ENCODE assay signal across 28 cellular contexts in genomic region chr5:2840372-2840915, GRCh38.
"Had no signal": no experiment of that assay in that cellular context is flagged by ENCODE, and none has a peak within 500 bp of the region (broad histone marks: within the 10 kb centered on the region; RNA-seq: fewer than 3 reads in every experiment).

No MANE protein-coding gene starts in this region.

- H3K4me3 ChIP-seq: ascending aorta, cardiac muscle cell, colonic mucosa, left ventricle myocardium inferior, skin epidermis, thoracic aorta, uterus had no signal

- H3K27ac Mint-ChIP-seq: activated CD4-positive, alpha-beta memory T cell treated with anti-CD3 and anti-CD28 coated beads, Interleukin-2, amount 10 ng/mL, durations not matched to agents 7 days and 5 days; activated CD4-positive, alpha-beta T cell treated with anti-CD3 and anti-CD28 coated beads, Interleukin-2, amount 10 ng/mL, durations not matched to agents 24 days and 14 days; activated naive CD4-positive, alpha-beta T cell treated with anti-CD3 and anti-CD28 coated beads, Interleukin-2, amount 10 ng/mL, durations not matched to agents 7 days and 5 days; activated naive CD8-positive, alpha-beta T cell treated with anti-CD3 and anti-CD28 coated beads, Interleukin-2, amount 10 ng/mL, durations not matched to agents 7 days and 5 days; activated T-cell treated with anti-CD3 and anti-CD28 coated beads, Interleukin-2, amount 50 U/mL, for 24 hours; brain; nephron; stimulated activated naive CD8-positive, alpha-beta T cell treated with anti-CD3 and anti-CD28 coated beads, Interleukin-15, Interleukin-2, amounts not matched to agents 100 ng/mL and 50 ng/mL, for 24 hours had no signal

- H3K36me3 Mint-ChIP-seq: activated naive CD4-positive, alpha-beta T cell treated with anti-CD3 and anti-CD28 coated beads, Interleukin-2, amount 10 ng/mL, durations not matched to agents 7 days and 5 days; activated naive CD8-positive, alpha-beta T cell treated with anti-CD3 and anti-CD28 coated beads, Interleukin-2, amount 10 ng/mL, durations not matched to agents 7 days and 5 days; brain had no signal

- H3K4me1 Mint-ChIP-seq: activated CD4-positive, alpha-beta memory T cell treated with anti-CD3 and anti-CD28 coated beads, Interleukin-2, amount 10 ng/mL, durations not matched to agents 7 days and 5 days; activated CD4-positive, alpha-beta T cell treated with anti-CD3 and anti-CD28 coated beads, Interleukin-2, amount 10 ng/mL, durations not matched to agents 24 days and 14 days; activated naive CD4-positive, alpha-beta T cell treated with anti-CD3 and anti-CD28 coated beads, Interleukin-2, amount 10 ng/mL, durations not matched to agents 7 days and 5 days; activated naive CD8-positive, alpha-beta T cell treated with anti-CD3 and anti-CD28 coated beads, Interleukin-2, amount 10 ng/mL, durations not matched to agents 7 days and 5 days; brain; nephron had no signal

- H3K36me3 ChIP-seq: ascending aorta, cardiac muscle cell, colonic mucosa, left ventricle myocardium inferior, neutrophil, thoracic aorta, uterus had no signal

- H3K9me3 ChIP-seq: ascending aorta, colonic mucosa, left ventricle myocardium inferior, neutrophil, thoracic aorta, uterus had no signal

- H3K27me3 ChIP-seq: ascending aorta, cardiac muscle cell, colonic mucosa, neutrophil, uterus had no signal

- H3K27me3 Mint-ChIP-seq: activated CD4-positive, alpha-beta memory T cell treated with anti-CD3 and anti-CD28 coated beads, Interleukin-2, amount 10 ng/mL, durations not matched to agents 7 days and 5 days; activated CD4-positive, alpha-beta T cell treated with anti-CD3 and anti-CD28 coated beads, Interleukin-2, amount 10 ng/mL, durations not matched to agents 24 days and 14 days; activated naive CD4-positive, alpha-beta T cell treated with anti-CD3 and anti-CD28 coated beads, Interleukin-2, amount 10 ng/mL, durations not matched to agents 7 days and 5 days; activated naive CD8-positive, alpha-beta T cell treated with anti-CD3 and anti-CD28 coated beads, Interleukin-2, amount 10 ng/mL, durations not matched to agents 7 days and 5 days; activated T-cell treated with anti-CD3 and anti-CD28 coated beads, Interleukin-2, amount 50 U/mL, for 24 hours; stimulated activated naive CD8-positive, alpha-beta T cell treated with anti-CD3 and anti-CD28 coated beads, Interleukin-15, Interleukin-2, amounts not matched to agents 100 ng/mL and 50 ng/mL, for 24 hours had no signal

- DNase-seq: activated CD4-positive, alpha-beta memory T cell treated with anti-CD3 and anti-CD28 coated beads, Interleukin-2, amount 10 ng/mL, durations not matched to agents 7 days and 5 days; activated CD4-positive, alpha-beta T cell treated with anti-CD3 and anti-CD28 coated beads, Interleukin-2, amount 10 ng/mL, durations not matched to agents 24 days and 14 days; activated CD4-positive, CD25-positive, alpha-beta regulatory T cell treated with anti-CD3 and anti-CD28 coated beads, Interleukin-2, amount 50 U/mL, for 72 hours; activated CD8-positive, alpha-beta memory T cell treated with anti-CD3 and anti-CD28 coated beads, Interleukin-2, amount 50 U/mL, for 48 hours; activated gamma-delta T cell; activated naive CD4-positive, alpha-beta T cell treated with anti-CD3 and anti-CD28 coated beads, Interleukin-2, amount 10 ng/mL, durations not matched to agents 7 days and 5 days; activated naive CD8-positive, alpha-beta T cell treated with anti-CD3 and anti-CD28 coated beads, Interleukin-2, amount 10 ng/mL, durations not matched to agents 7 days and 5 days; activated T-cell treated with anti-CD3 and anti-CD28 coated beads, Interleukin-2, amount 50 U/mL, for 24 hours; cerebellar nuclear complex; colonic mucosa; effector CD8-positive, alpha-beta T cell; kidney glomerular epithelial cell; left ventricle myocardium inferior; mammary epithelial cell; stimulated activated CD4-positive, alpha-beta T cell treated with anti-CD3 and anti-CD28 coated beads, Interleukin-12 subunit alpha, Interleukin-12 subunit beta, amount 100 ng/mL, for 4 hours; stimulated activated CD4-positive, alpha-beta T cell treated with anti-CD3 and anti-CD28 coated beads, Interleukin-4, amount 100 ng/mL, for 1 hour; trophoblast cell; uterus had no signal

- H3K4me1 ChIP-seq: ascending aorta, colonic mucosa, left ventricle myocardium inferior, uterus had no signal

- H3K9me3 Mint-ChIP-seq: activated CD4-positive, alpha-beta T cell treated with anti-CD3 and anti-CD28 coated beads, Interleukin-2, amount 10 ng/mL, durations not matched to agents 24 days and 14 days; activated naive CD8-positive, alpha-beta T cell treated with anti-CD3 and anti-CD28 coated beads, Interleukin-2, amount 10 ng/mL, durations not matched to agents 7 days and 5 days; nephron had no signal

- H3K27ac ChIP-seq: ascending aorta, cardiac muscle cell, colonic mucosa, epithelial cell of prostate, left ventricle myocardium inferior, neutrophil, skin epidermis, thoracic aorta, uterus had no signal

- H3K4me3 Mint-ChIP-seq: activated CD4-positive, alpha-beta memory T cell treated with anti-CD3 and anti-CD28 coated beads, Interleukin-2, amount 10 ng/mL, durations not matched to agents 7 days and 5 days; activated CD4-positive, alpha-beta T cell treated with anti-CD3 and anti-CD28 coated beads, Interleukin-2, amount 10 ng/mL, durations not matched to agents 24 days and 14 days; activated naive CD4-positive, alpha-beta T cell treated with anti-CD3 and anti-CD28 coated beads, Interleukin-2, amount 10 ng/mL, durations not matched to agents 7 days and 5 days; activated naive CD8-positive, alpha-beta T cell treated with anti-CD3 and anti-CD28 coated beads, Interleukin-2, amount 10 ng/mL, durations not matched to agents 7 days and 5 days; activated T-cell treated with anti-CD3 and anti-CD28 coated beads, Interleukin-2, amount 50 U/mL, for 24 hours; brain; nephron; stimulated activated naive CD8-positive, alpha-beta T cell treated with anti-CD3 and anti-CD28 coated beads, Interleukin-15, Interleukin-2, amounts not matched to agents 100 ng/mL and 50 ng/mL, for 24 hours had no signal

- ATAC-seq: sciatic nerve had no signal
